ENCODE assay signal across 8 cellular contexts in the genomic region with DNA sequence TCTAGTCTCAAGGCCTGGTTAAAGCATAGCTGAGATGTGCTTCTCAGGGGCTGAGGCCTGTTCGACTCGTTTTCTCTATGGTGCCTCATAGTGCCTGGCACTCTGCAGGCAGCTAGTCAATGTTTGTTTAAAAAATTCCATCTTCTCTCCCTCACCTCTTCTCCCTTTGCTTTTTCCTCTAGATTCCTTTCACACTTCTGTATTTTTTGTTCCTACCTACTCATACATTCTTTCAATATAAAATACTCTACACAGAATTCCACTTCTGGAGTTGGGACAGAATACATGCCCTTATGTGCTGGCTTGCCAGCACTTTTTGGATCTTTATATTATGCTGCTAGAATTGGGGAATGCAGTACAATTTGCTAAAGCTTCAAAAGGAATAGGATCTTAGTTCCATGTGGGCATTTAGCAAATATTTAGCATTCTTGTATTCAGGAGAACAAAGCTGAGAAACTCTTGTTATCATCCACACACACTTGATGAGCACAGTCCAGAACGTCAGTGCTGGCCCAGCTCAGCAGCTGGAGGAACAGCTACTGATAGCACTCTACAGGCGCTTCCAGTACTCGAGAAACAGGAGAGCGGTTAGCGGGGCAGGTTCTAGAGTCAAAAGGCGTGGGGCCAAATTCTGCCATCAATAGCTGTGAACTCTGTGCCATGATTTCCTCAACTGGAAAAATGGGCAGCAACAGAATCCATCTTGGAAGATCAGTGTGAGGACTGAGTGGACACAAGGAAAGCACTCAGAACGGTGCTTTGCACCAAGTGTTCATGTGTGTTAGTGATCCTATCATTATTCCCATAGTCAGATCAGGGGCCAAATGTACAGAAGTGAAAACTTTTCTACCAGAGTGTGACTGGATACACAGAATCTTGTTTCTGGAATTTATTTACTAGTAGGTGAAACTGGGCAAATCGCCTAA.
A peak's percentile ranks its signal among the peaks of the same experiment; 100 is the strongest.
DNase-seq lines count a peak whose midpoint lies in the region; ATAC-seq and TF ChIP-seq lines count a peak whose summit lies in the region.

No MANE protein-coding gene starts in this region.

- ATAC-seq in HG03571 (IDR thresholded peaks at IDR 0.05; ENCODE audit: unreplicated experiment) (no peak), GM21360 (IDR thresholded peaks at IDR 0.05; ENCODE audit: unreplicated experiment) (no peak)

- H3K4me3 ChIP-seq in ACC112 (ENCODE audit: low read depth, low read length) (peak overlapping the region; percentile 94), Loucy (ENCODE audit: low read length, poor library complexity, severe bottlenecking) (peak overlapping the region; percentile 94), choroid plexus epithelial cell (ENCODE audit: low read depth, low read length) (peak overlapping the region; percentile 82), mucosa of stomach (ENCODE audit: low read length) (no peak overlapping the region)

- no peaks in the 10 kb centered on the region for H3K9me2 ChIP-seq in Loucy (replicated peaks; ENCODE audit: low read depth, low read length)

- H4K20me1 ChIP-seq in Loucy (ENCODE audit: insufficient read depth, low read length, poor library complexity, severe bottlenecking) = peaks cover 22% of the 10 kb centered on the region

- TF ChIP-seq CTCF in Loucy (conservative IDR thresholded peaks at IDR 0.05; ENCODE audit: low read length) (no peak), choroid plexus epithelial cell (conservative IDR thresholded peaks at IDR 0.05; ENCODE audit: low read depth, low read length) (no peak)

- H3K79me2 ChIP-seq in ACC112 (ENCODE audit: control insufficient read depth, insufficient read depth, low read length, unreplicated experiment) (peaks cover 70% of the 10 kb centered on the region), Loucy (ENCODE audit: insufficient read depth, low read length) (peaks cover 77% of the 10 kb centered on the region)

- H3K27me3 ChIP-seq in ACC112 (ENCODE audit: insufficient read depth, low read length) (no peaks in the 10 kb centered on the region), Loucy (ENCODE audit: insufficient read depth, low read length, poor library complexity, severe bottlenecking) (no peaks in the 10 kb centered on the region), mucosa of stomach (ENCODE audit: control insufficient read depth, insufficient read depth, low read length) (no peaks in the 10 kb centered on the region)

- H3F3A ChIP-seq in Loucy (ENCODE audit: low read depth) = no peaks in the 10 kb centered on the region

- H3K9me3 ChIP-seq in Loucy (ENCODE audit: insufficient read depth, low read depth, low read length) (no peaks in the 10 kb centered on the region), mucosa of stomach (ENCODE audit: control insufficient read depth, low read length) (no peaks in the 10 kb centered on the region)

- H3K4me1 ChIP-seq in ACC112 (ENCODE audit: control insufficient read depth, insufficient read depth, low read length, unreplicated experiment) = peaks cover 38% of the 10 kb centered on the region
- peaks cover 70% of the 10 kb centered on the region for H3K4me1 ChIP-seq in Loucy (ENCODE audit: insufficient read depth, low read length, poor library complexity, severe bottlenecking)
- H3K4me1 ChIP-seq in mucosa of stomach (ENCODE audit: control insufficient read depth, insufficient read depth, low read length) = peaks cover 46% of the 10 kb centered on the region

- H3K9ac ChIP-seq in Loucy (ENCODE audit: low read depth, low read length, poor library complexity, severe bottlenecking) (peak overlapping the region; percentile 97), mucosa of stomach (ENCODE audit: low read length) (peak overlapping the region; percentile 44)

- H3K27ac ChIP-seq in ACC112 (ENCODE audit: low read depth, low read length) = peak overlapping the region; percentile 89

- DNase-seq in choroid plexus epithelial cell (ENCODE audit: low read depth) (peak; percentile 83), AG20443 (ENCODE audit: low spot score) (no peak), AML-193 (lab: John Stamatoyannopoulos, UW) (no peak)

- H3K4me2 ChIP-seq in Loucy (ENCODE audit: low read depth, low read length, poor library complexity, severe bottlenecking) = peak overlapping the region; percentile 99

- no peak overlapping the region for H2AFZ ChIP-seq in ACC112 (ENCODE audit: low read length, unreplicated experiment)
- no peak overlapping the region for H2AFZ ChIP-seq in Loucy (ENCODE audit: low read length)

- no peaks in the 10 kb centered on the region for H3K36me3 ChIP-seq in ACC112 (ENCODE audit: insufficient read depth, low read length)
- no peaks in the 10 kb centered on the region for H3K36me3 ChIP-seq in Loucy (ENCODE audit: insufficient read depth, low read length)
- no peaks in the 10 kb centered on the region for H3K36me3 ChIP-seq in mucosa of stomach (ENCODE audit: control insufficient read depth, insufficient read depth, low read length)
